19 cellular contexts compared by ENCODE assay signal in genomic region chr16:79375351-79375750, GRCh38.
DNase-seq lines count a peak whose midpoint lies in the region; ATAC-seq, FAIRE-seq and TF ChIP-seq lines count a peak whose summit lies in the region.
"Had no signal": no experiment of that assay in that cellular context is flagged by ENCODE, and none has a peak within 500 bp of the region (broad histone marks: within the 10 kb centered on the region; RNA-seq: fewer than 3 reads in every experiment).

No MANE protein-coding gene starts in this region.

- FAIRE-seq in HepG2 (lab: Jason Lieb, UNC) = no peak
- peak; percentile 20 for FAIRE-seq in urothelium cell line (lab: Jason Lieb, UNC)
- FAIRE-seq: D721Med, G401.6, GM12891, GM19239 had no signal

- BruUV-seq in HepG2 (replicated peaks; lab: Mats Ljungman, UMichigan) = no TSS peak

- H3K36me3 ChIP-seq in HepG2 (replicated peaks in 1 of 2; ENCODE audit: control insufficient read depth in 1 of 2, insufficient read depth in 2 of 2, low read length in 2 of 2) (no peaks in the 10 kb centered on the region), right lobe of liver (no peaks in the 10 kb centered on the region), HEK293 (ENCODE audit: control insufficient read depth in 2 of 2, insufficient read depth in 1 of 2, low read length in 2 of 2) (no peaks in the 10 kb centered on the region)
- H3K36me3 ChIP-seq: BLaER1 treated with 17β-estradiol and CSF1 and Interleukin-3, amounts not matched to agents 10 nM and 100 nM had no signal

- no peak overlapping the region for H3K9ac ChIP-seq in HepG2 (ENCODE audit: insufficient read depth, low read depth, low read length)
- H3K9ac ChIP-seq: BLaER1 treated with 17β-estradiol and CSF1 and Interleukin-3, amounts not matched to agents 10 nM and 100 nM had no signal

- CTCF ChIA-PET in HepG2 (lab: Yijun Ruan, JAX; ENCODE audit: low intra/inter-chr PET ratio, low total read pairs) = no interaction called here
- CTCF ChIA-PET in HEK293 (lab: Yijun Ruan, JAX) = no interaction called here

- ATAC-seq in HepG2 = no peak
- ATAC-seq in right lobe of liver = no peak
- ATAC-seq: CD8-positive, alpha-beta T cell had no signal

- H2AFZ ChIP-seq in HepG2 (ENCODE audit: low read length) = no peak overlapping the region

- H3K4me3 ChIP-seq in HepG2 (replicated peaks in 1 of 3; ENCODE audit: insufficient read depth in 1 of 3, low read depth in 2 of 3, low read length in 3 of 3) (no peak overlapping the region), right lobe of liver (no peak overlapping the region), HEK293 (ENCODE audit: low read depth, low read length) (no peak overlapping the region)
- H3K4me3 ChIP-seq: BLaER1 treated with 17β-estradiol and CSF1 and Interleukin-3, amounts not matched to agents 10 nM and 100 nM had no signal

- POLR2A ChIA-PET in HepG2 (lab: Yijun Ruan, JAX) = no interaction called here
- POLR2A ChIA-PET in HEK293 (lab: Yijun Ruan, JAX) = no interaction called here

- H3K27me3 ChIP-seq in HepG2 (ENCODE audit: control insufficient read depth in 1 of 2, insufficient read depth in 2 of 2, low read length in 2 of 2) (no peaks in the 10 kb centered on the region), right lobe of liver (no peaks in the 10 kb centered on the region)
- H3K27me3 ChIP-seq: BLaER1 treated with 17β-estradiol and CSF1 and Interleukin-3, amounts not matched to agents 10 nM and 100 nM had no signal

- in situ Hi-C loops in HepG2 (cut with HindIII; ENCODE audit: extremely low pct_ligation_motif_present, low pct_unique_long_range_greater_than_20kb) = no loop called here

- no peaks in the 10 kb centered on the region for H3K4me1 ChIP-seq in HepG2 (ENCODE audit: insufficient read depth, low read length)
- H3K4me1 ChIP-seq in right lobe of liver = no peaks in the 10 kb centered on the region
- H3K4me1 ChIP-seq in HEK293 (ENCODE audit: control insufficient read depth, insufficient read depth, low read length) = no peaks in the 10 kb centered on the region
- H3K4me1 ChIP-seq: Caco-2 had no signal

- no peaks in the 10 kb centered on the region for H3K79me2 ChIP-seq in HepG2 (ENCODE audit: insufficient read depth, low read length)

- no peak overlapping the region for H3K27ac ChIP-seq in HepG2 (ENCODE audit: extremely low read length, insufficient read depth, low read length)
- no peak overlapping the region for H3K27ac ChIP-seq in right lobe of liver
- H3K27ac ChIP-seq in HEK293 (ENCODE audit: extremely low read depth, low read depth, low read length) = no peak overlapping the region
- H3K27ac ChIP-seq: BLaER1 treated with 17β-estradiol and CSF1 and Interleukin-3, amounts not matched to agents 10 nM and 100 nM; C4-2B had no signal

- TF ChIP-seq POLR2A in HepG2 (IDR thresholded peaks at IDR 0.05; ENCODE audit: insufficient read depth in 1 of 2, low read depth in 2 of 2, low read length in 2 of 2) (no peak), right lobe of liver (IDR thresholded peaks at IDR 0.05) (no peak)

- TF ChIP-seq CTCF in HepG2 (CRISPR knock-in tag; IDR thresholded peaks at IDR 0.05) = no peak
- no peak for TF ChIP-seq CTCF in right lobe of liver (IDR thresholded peaks at IDR 0.05)
- no peak for TF ChIP-seq CTCF in HEK293 (tag by site-specific recombination; IDR thresholded peaks at IDR 0.05)

- intact Hi-C loops in HepG2 (cut with micrococcal nuclease; ENCODE audit: unreplicated experiment) (no loop called here), right lobe of liver (cut with DNase I) (no loop called here)

- no peak for TF ChIP-seq RAD21 in HepG2 (CRISPR knock-in tag; IDR thresholded peaks at IDR 0.05)

- no peaks in the 10 kb centered on the region for H3K9me3 ChIP-seq in HepG2 (ENCODE audit: low read length)
- no peaks in the 10 kb centered on the region for H3K9me3 ChIP-seq in right lobe of liver
- H3K9me3 ChIP-seq in HEK293 (ENCODE audit: control insufficient read depth, insufficient read depth, low read depth, low read length) = no peaks in the 10 kb centered on the region
- H3K9me3 ChIP-seq: Caco-2 had no signal

- TF ChIP-seq EP300 in HepG2 (IDR thresholded peaks at IDR 0.05; ENCODE audit: low read depth in 2 of 2, low read length in 2 of 2) (no peak), HepG2 (CRISPR knock-in tag; IDR thresholded peaks at IDR 0.05; ENCODE audit: borderline replicate concordance) (no peak)

- DNase-seq in HepG2 (ENCODE audit: low spot score) (no peak), right lobe of liver (no peak), urothelium cell line (ENCODE audit: low spot score) (no peak), AML-193 (lab: John Stamatoyannopoulos, UW) (no peak)
- DNase-seq: 8988T; ACHN; Caco-2; Calu3; CD4-positive, alpha-beta T cell; CD8-positive, alpha-beta T cell; DMS79 treated with DMSO at 0.1 percent for 48 hours; GF-D8 had no signal

- no peak overlapping the region for H3K4me2 ChIP-seq in HepG2 (ENCODE audit: low read depth, low read length)
- H3K4me2 ChIP-seq: BLaER1 treated with 17β-estradiol and CSF1 and Interleukin-3, amounts not matched to agents 10 nM and 100 nM had no signal

- H4K20me1 ChIP-seq in HepG2 (ENCODE audit: insufficient read depth, low read length) = no peaks in the 10 kb centered on the region
- H4K20me1 ChIP-seq: BLaER1 treated with 17β-estradiol and CSF1 and Interleukin-3, amounts not matched to agents 10 nM and 100 nM had no signal

TF ChIP-seq in HepG2, 621 proteins besides CTCF, POLR2A, EP300 and RAD21 (continues in another document):
- TF ChIP-seq ZNF678 (CRISPR knock-in tag; IDR thresholded peaks at IDR 0.05) = no peak
- TF ChIP-seq CREB1 (IDR thresholded peaks at IDR 0.05) = peak; percentile 95
- TF ChIP-seq CREB1 (CRISPR knock-in tag; IDR thresholded peaks at IDR 0.05) = no peak
- no peak for TF ChIP-seq ZNF234 (CRISPR knock-in tag; conservative IDR thresholded peaks at IDR 0.05)
- no peak for TF ChIP-seq JDP2 (CRISPR knock-in tag; IDR thresholded peaks at IDR 0.05; ENCODE audit: borderline replicate concordance)
- no peak for TF ChIP-seq MLX (CRISPR knock-in tag; IDR thresholded peaks at IDR 0.05)
- TF ChIP-seq ATF7 (IDR thresholded peaks at IDR 0.05) = peak; percentile 43
- TF ChIP-seq ATF7 (CRISPR knock-in tag; IDR thresholded peaks at IDR 0.05) = no peak
- TF ChIP-seq ZNF816 (CRISPR knock-in tag; IDR thresholded peaks at IDR 0.05; ENCODE audit: borderline replicate concordance) = no peak

TF ChIP-seq in HEK293, 187 proteins besides CTCF, POLR2A, EP300 and RAD21:
- TF ChIP-seq ZNF324 (tag by site-specific recombination; IDR thresholded peaks at IDR 0.05) (no peak), ZNF544 (tag by site-specific recombination; IDR thresholded peaks at IDR 0.05) (no peak)
- TF ChIP-seq, protein P1, sequence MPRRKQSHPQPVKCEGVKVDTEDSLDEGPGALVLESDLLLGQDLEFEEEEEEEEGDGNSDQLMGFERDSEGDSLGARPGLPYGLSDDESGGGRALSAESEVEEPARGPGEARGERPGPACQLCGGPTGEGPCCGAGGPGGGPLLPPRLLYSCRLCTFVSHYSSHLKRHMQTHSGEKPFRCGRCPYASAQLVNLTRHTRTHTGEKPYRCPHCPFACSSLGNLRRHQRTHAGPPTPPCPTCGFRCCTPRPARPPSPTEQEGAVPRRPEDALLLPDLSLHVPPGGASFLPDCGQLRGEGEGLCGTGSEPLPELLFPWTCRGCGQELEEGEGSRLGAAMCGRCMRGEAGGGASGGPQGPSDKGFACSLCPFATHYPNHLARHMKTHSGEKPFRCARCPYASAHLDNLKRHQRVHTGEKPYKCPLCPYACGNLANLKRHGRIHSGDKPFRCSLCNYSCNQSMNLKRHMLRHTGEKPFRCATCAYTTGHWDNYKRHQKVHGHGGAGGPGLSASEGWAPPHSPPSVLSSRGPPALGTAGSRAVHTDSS (tag by site-specific recombination; IDR thresholded peaks at IDR 0.05) = peak; percentile 96
TF ChIP-seq in HEK293: peak in this region for 1.
